In genomic region chr1:6253380-6253779, GRCh38 we compare ENCODE assay signal across 37 cellular contexts. TPM values are rescaled to one million over a fixed set of nuclear protein-coding genes. Genes with fewer than 3 reads are reported as not detected.
"Had no signal": no experiment of that assay in that cellular context is flagged by ENCODE, and none has a peak within 500 bp of the region (broad histone marks: within the 10 kb centered on the region; RNA-seq: fewer than 3 reads in every experiment).

No MANE protein-coding gene starts in this region.

- H3K9me3 Mint-ChIP-seq: naive thymus-derived CD4-positive, alpha-beta T cell; natural killer cell; nephron; neural progenitor cell; stimulated activated memory B cell treated with anti-CD40 and anti-IgM and Interleukin-4, amounts not matched to agents 10 μg/mL and 1 μg/mL and 100 μg/mL, for 72 hours; stimulated activated naive CD8-positive, alpha-beta T cell treated with anti-CD3 and anti-CD28 coated beads, Interleukin-15, amount 100 ng/mL, for 72 hours; type B pancreatic cell had no signal

- H3K27me3 ChIP-seq: pancreas, testis, uterus had no signal

- FAIRE-seq: pancreas had no signal

- H3K27ac Mint-ChIP-seq: naive thymus-derived CD4-positive, alpha-beta T cell; natural killer cell; nephron; neural progenitor cell; stimulated activated memory B cell treated with anti-CD40 and anti-IgM and Interleukin-4, amounts not matched to agents 10 μg/mL and 1 μg/mL and 100 μg/mL, for 72 hours; stimulated activated naive CD8-positive, alpha-beta T cell treated with anti-CD3 and anti-CD28 coated beads, Interleukin-15, amount 100 ng/mL, for 72 hours; type B pancreatic cell had no signal

- H3K9me3 ChIP-seq: neutrophil, pancreas, prostate gland, spleen, suprapubic skin, testis, tibial artery, transverse colon, upper lobe of right lung, uterus had no signal

- DNase-seq: naive thymus-derived CD4-positive, alpha-beta T cell; natural killer cell; nucleus accumbens; spleen; stimulated activated CD4-positive, alpha-beta T cell treated with anti-CD3 and anti-CD28 coated beads, Interleukin-12 subunit alpha, Interleukin-12 subunit beta, amount 100 ng/mL, for 4 hours; stimulated activated CD4-positive, alpha-beta T cell treated with anti-CD3 and anti-CD28 coated beads, Interleukin-1b, Interleukin-23, amount 100 ng/mL, for 48 hours; stimulated activated CD4-positive, alpha-beta T cell treated with anti-CD3 and anti-CD28 coated beads, Interleukin-4, amount 100 ng/mL, for 1 hour; stimulated activated CD4-positive, alpha-beta T cell treated with anti-CD3 and anti-CD28 coated beads, Interleukin-4, amount 100 ng/mL, for 4 hours; stimulated activated CD8-positive, alpha-beta memory T cell treated with anti-CD3 and anti-CD28 coated beads, Interleukin-4, amount 100 ng/mL, for 48 hours; stimulated activated naive CD4-positive, alpha-beta T cell; stimulated activated naive CD8-positive, alpha-beta T cell treated with anti-CD3 and anti-CD28 coated beads, Interleukin-15, amount 100 ng/mL, for 72 hours; stimulated activated naive CD8-positive, alpha-beta T cell treated with anti-CD3 and anti-CD28 coated beads, Interleukin-15, Interleukin-2, amounts not matched to agents 100 U/mL and 50 U/mL, for 24 hours; substantia nigra; testis; tibial artery; transverse colon; upper lobe of right lung; uterus had no signal

- H3K4me3 Mint-ChIP-seq: naive thymus-derived CD4-positive, alpha-beta T cell; natural killer cell; nephron; neural progenitor cell; stimulated activated memory B cell treated with anti-CD40 and anti-IgM and Interleukin-4, amounts not matched to agents 10 μg/mL and 1 μg/mL and 100 μg/mL, for 72 hours; stimulated activated naive CD8-positive, alpha-beta T cell treated with anti-CD3 and anti-CD28 coated beads, Interleukin-15, amount 100 ng/mL, for 72 hours; type B pancreatic cell had no signal

- H3K4me3 ChIP-seq: neural progenitor cell, pancreas, prostate gland, skin epidermis, smooth muscle cell, spleen, suprapubic skin, testis, tibial artery, transverse colon, upper lobe of right lung, uterus had no signal

- H3K9ac ChIP-seq: neural progenitor cell had no signal

- H3K4me2 ChIP-seq: neural progenitor cell, smooth muscle cell had no signal

- H2AFZ ChIP-seq: neural progenitor cell had no signal

- H3K4me1 ChIP-seq: neural progenitor cell, pancreas, prostate gland, testis had no signal

- H3K36me3 ChIP-seq: neural progenitor cell, neutrophil, pancreas, prostate gland, transverse colon, upper lobe of right lung, uterus had no signal

- H3K27ac ChIP-seq: neural progenitor cell, neutrophil, pancreas, prostate gland, skin epidermis, spleen, suprapubic skin, testis, tibial artery, transverse colon, upper lobe of right lung, uterus had no signal

- H3K4me1 Mint-ChIP-seq: naive thymus-derived CD4-positive, alpha-beta T cell; natural killer cell; nephron; stimulated activated memory B cell treated with anti-CD40 and anti-IgM and Interleukin-4, amounts not matched to agents 10 μg/mL and 1 μg/mL and 100 μg/mL, for 72 hours had no signal

- ATAC-seq: naive thymus-derived CD4-positive, alpha-beta T cell; natural killer cell; pancreas; right cardiac atrium; sciatic nerve; stimulated activated memory B cell treated with anti-CD40 and anti-IgM and Interleukin-4, amounts not matched to agents 10 μg/mL and 1 μg/mL and 100 μg/mL, for 72 hours; stimulated activated naive CD8-positive, alpha-beta T cell treated with anti-CD3 and anti-CD28 coated beads, Interleukin-15, amount 100 ng/mL, for 72 hours; stimulated activated naive CD8-positive, alpha-beta T cell treated with anti-CD3 and anti-CD28 coated beads, Interleukin-15, Interleukin-2, amounts not matched to agents 100 U/mL and 50 U/mL, for 24 hours; upper lobe of right lung had no signal

- H3K36me3 Mint-ChIP-seq: naive thymus-derived CD4-positive, alpha-beta T cell; natural killer cell; neural progenitor cell; stimulated activated memory B cell treated with anti-CD40 and anti-IgM and Interleukin-4, amounts not matched to agents 10 μg/mL and 1 μg/mL and 100 μg/mL, for 72 hours; type B pancreatic cell had no signal

RNA-seq across cellular contexts. Expression of gene GPR153, which starts 7.5 kb away (rescaled TPM):
- polyA plus RNA-seq: naive thymus-derived CD4-positive, alpha-beta T cell had no signal

RNA-seq across cellular contexts. Expression of gene HES3, which starts 9.4 kb away (rescaled TPM):
- total RNA-seq: naive thymus-derived CD4-positive, alpha-beta T cell; natural killer cell; omental fat pad; osteocyte; pancreas; posterior vena cava; prostate gland; renal cortical epithelial cell; right cardiac atrium; sciatic nerve; smooth muscle cell; spleen; suprapubic skin; testis; transverse colon; upper lobe of right lung; urinary bladder; uterus had no signal
- polyA plus RNA-seq: naive thymus-derived CD4-positive, alpha-beta T cell; neural cell; pancreas; right cardiac atrium; smooth muscle cell; spleen; thymus; urinary bladder had no signal
